Comparison of ENCODE assay signal across 34 cellular contexts in the genomic region with DNA sequence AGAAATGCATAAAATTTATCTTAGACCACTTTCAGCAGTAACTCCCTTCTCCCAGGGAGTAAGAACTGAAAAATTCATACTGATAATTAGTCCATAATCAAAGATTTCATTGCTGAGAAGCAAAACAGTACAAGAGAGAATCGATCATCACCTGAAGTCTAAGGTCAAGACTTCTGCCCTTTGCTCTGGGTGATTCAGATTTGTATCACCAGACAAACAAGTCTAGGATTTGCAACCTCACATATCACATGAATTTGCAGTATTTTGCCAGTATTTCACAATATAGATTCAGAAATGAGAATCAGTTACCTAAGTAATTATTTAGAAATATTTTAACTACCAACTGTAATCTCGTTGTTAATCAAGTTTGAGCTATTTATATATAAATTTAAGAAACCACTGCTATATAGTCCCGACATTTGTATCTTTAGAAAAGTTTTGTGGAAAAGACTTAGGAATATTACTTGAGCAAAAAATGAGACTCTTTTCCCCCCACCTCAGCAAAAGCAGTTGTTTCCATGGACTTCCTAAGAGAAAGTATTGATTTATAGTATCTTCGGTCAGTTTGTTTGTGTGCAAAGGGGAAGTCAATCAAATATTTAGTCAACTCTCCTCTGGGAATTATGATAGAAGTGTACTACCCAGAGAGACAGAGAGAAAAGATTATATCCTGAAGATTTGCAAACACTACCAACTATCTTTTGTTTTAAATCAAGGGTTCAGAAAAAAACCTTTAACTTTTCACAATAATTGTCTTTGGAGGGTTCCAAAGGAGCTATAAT.
"Had no signal": no experiment of that assay in that cellular context is flagged by ENCODE, and none has a peak within 500 bp of the region (broad histone marks: within the 10 kb centered on the region; RNA-seq: fewer than 3 reads in every experiment).

No MANE protein-coding gene starts in this region.

- H3K27me3 ChIP-seq: adrenal gland, ascending aorta, body of pancreas, brain microvascular endothelial cell, breast epithelium, cardiac muscle cell had no signal

- H3K4me1 ChIP-seq: adrenal gland, ascending aorta, body of pancreas, breast epithelium had no signal

- H3K36me3 ChIP-seq: adrenal gland, ascending aorta, brain microvascular endothelial cell, breast epithelium, cardiac muscle cell had no signal

- H3K4me3 ChIP-seq: adrenal gland, ascending aorta, body of pancreas, breast epithelium, cardiac muscle cell had no signal

- H3K9me3 ChIP-seq: adrenal gland, ascending aorta, body of pancreas, breast epithelium had no signal

- H3K27ac ChIP-seq: adrenal gland, ascending aorta, body of pancreas, brain microvascular endothelial cell, breast epithelium, cardiac muscle cell had no signal

- ATAC-seq: activated naive CD4-positive, alpha-beta T cell treated with anti-CD3 and anti-CD28 coated beads, Interleukin-2, amount 50 U/mL, for 72 hours; activated naive CD8-positive, alpha-beta T cell treated with anti-CD3 and anti-CD28 coated beads, Interleukin-2, amount 50 U/mL, for 24 hours; activated T-cell treated with anti-CD3 and anti-CD28 coated beads, Interleukin-2, amount 50 U/mL, for 4 hours; activated T-cell treated with anti-CD3 and anti-CD28 coated beads, Interleukin-2, amount 50 U/mL, for 72 hours; activated T-helper 17 cell treated with anti-CD3 and anti-CD28 coated beads, Interleukin-2, amount 50 U/mL, for 72 hours; body of pancreas had no signal

- FAIRE-seq: astrocyte, bronchial epithelial cell had no signal

- DNase-seq: activated effector memory CD4-positive, alpha-beta T cell treated with anti-CD3 and anti-CD28 coated beads, Interleukin-2, amount 50 U/mL, for 16 hours; activated effector memory CD4-positive, alpha-beta T cell treated with Interleukin-2 at 50 U/mL for 16 hours; activated gamma-delta T cell; activated gamma-delta T cell treated with Interleukin-2 at 50 U/mL for 16 hours; activated naive CD4-positive, alpha-beta T cell; activated naive CD4-positive, alpha-beta T cell treated with anti-CD3 and anti-CD28 coated beads for 36 hours; activated naive CD4-positive, alpha-beta T cell treated with anti-CD3 and anti-CD28 coated beads, Interleukin-2, amount 10 ng/mL, durations not matched to agents 7 days and 5 days; activated naive CD4-positive, alpha-beta T cell treated with anti-CD3 and anti-CD28 coated beads, Interleukin-2, amount 50 U/mL, for 16 hours; activated naive CD4-positive, alpha-beta T cell treated with Interleukin-2 at 50 U/mL for 16 hours; activated naive CD8-positive, alpha-beta T cell treated with anti-CD3 and anti-CD28 coated beads for 36 hours; activated naive CD8-positive, alpha-beta T cell treated with anti-CD3 and anti-CD28 coated beads, Interleukin-2, amount 10 ng/mL, durations not matched to agents 7 days and 5 days; activated naive CD8-positive, alpha-beta T cell treated with anti-CD3 and anti-CD28 coated beads, Interleukin-2, amount 50 U/mL, for 24 hours; activated T-cell treated with anti-CD3 and anti-CD28 coated beads, Interleukin-2, amount 50 U/mL, for 1 hour; activated T-cell treated with anti-CD3 and anti-CD28 coated beads, Interleukin-2, amount 50 U/mL, for 24 hours; activated T-cell treated with anti-CD3 and anti-CD28 coated beads, Interleukin-2, amount 50 U/mL, for 4 hours; activated T-cell treated with anti-CD3 and anti-CD28 coated beads, Interleukin-2, amount 50 U/mL, for 48 hours; activated T-cell treated with anti-CD3 and anti-CD28 coated beads, Interleukin-2, amount 50 U/mL, for 72 hours; adrenal gland; amniotic stem cell; amygdala; anterior cingulate cortex; aorta; body of pancreas; brain microvascular endothelial cell; caudate nucleus; central memory CD4-positive, alpha-beta T cell; cerebellar nuclear complex had no signal
